ENCODE assay signal across 9 cellular contexts in the genomic region with DNA sequence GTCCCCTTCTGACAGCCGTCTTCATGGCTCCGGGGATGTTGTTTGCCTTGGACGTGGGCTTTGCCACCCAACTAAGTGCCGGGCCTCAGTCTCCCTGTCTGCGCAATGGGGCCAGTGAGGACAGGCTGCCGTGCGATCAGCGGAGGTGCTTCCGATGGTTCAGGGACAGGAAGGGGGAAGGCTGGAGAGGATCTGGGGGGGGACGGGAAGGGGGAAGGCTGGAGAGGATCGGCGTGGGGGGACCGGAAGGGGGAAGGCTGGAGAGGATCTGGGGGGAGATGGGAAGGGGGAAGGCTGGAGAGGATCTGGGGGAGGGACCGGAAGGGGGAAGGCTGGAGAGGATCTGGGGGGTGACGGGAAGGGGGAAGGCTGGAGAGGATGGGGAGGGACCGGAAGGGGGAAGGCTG. TPM values are rescaled to one million over a fixed set of nuclear protein-coding genes. Genes with fewer than 3 reads are reported as not detected.
A peak's percentile ranks its signal among the peaks of the same experiment; 100 is the strongest.
DNase-seq lines count a peak whose midpoint lies in the region; ATAC-seq, FAIRE-seq and TF ChIP-seq lines count a peak whose summit lies in the region.
"Had no signal": no experiment of that assay in that cellular context is flagged by ENCODE, and none has a peak within 500 bp of the region (broad histone marks: within the 10 kb centered on the region; RNA-seq: fewer than 3 reads in every experiment).

No MANE protein-coding gene starts in this region.

- no peak for FAIRE-seq in HepG2 (lab: Jason Lieb, UNC)

- intact Hi-C loops in HepG2 (cut with micrococcal nuclease; ENCODE audit: unreplicated experiment) = loop anchor here (10.0 kb wide), 4 partner anchors 63 to 727 kb away; partner anchors contain the start of genes PUS1 and ULK1
- intact Hi-C loops in right lobe of liver (cut with DNase I) = no loop called here

- H3K4me2 ChIP-seq in HepG2 (ENCODE audit: low read depth, low read length) = peak overlapping the region; percentile 84

- CTCF ChIA-PET in HepG2 (lab: Yijun Ruan, JAX; ENCODE audit: low intra/inter-chr PET ratio, low total read pairs) = no interaction called here

- BruUV-seq in HepG2 (replicated peaks; lab: Mats Ljungman, UMichigan) = no TSS peak

- H3K36me3 ChIP-seq in HepG2 (replicated peaks in 1 of 2; ENCODE audit: control insufficient read depth in 1 of 2, insufficient read depth in 2 of 2, low read length in 2 of 2) (no peaks in the 10 kb centered on the region), right lobe of liver (no peaks in the 10 kb centered on the region), adipocyte (ENCODE audit: control insufficient read depth, insufficient read depth, low read length, severe bottlenecking) (no peaks in the 10 kb centered on the region), iPS-15b (ENCODE audit: control insufficient read depth, insufficient read depth, low read length) (no peaks in the 10 kb centered on the region), H7 (replicated peaks; ENCODE audit: control insufficient read depth, insufficient read depth, low read length) (no peaks in the 10 kb centered on the region)

- TF ChIP-seq EP300 in HepG2 (IDR thresholded peaks at IDR 0.05; ENCODE audit: low read depth in 2 of 2, low read length in 2 of 2) (no peak), HepG2 (CRISPR knock-in tag; IDR thresholded peaks at IDR 0.05; ENCODE audit: borderline replicate concordance) (no peak)

- no peak overlapping the region for H3K27ac ChIP-seq in HepG2 (ENCODE audit: extremely low read length, insufficient read depth, low read length)
- H3K27ac ChIP-seq in right lobe of liver = no peak overlapping the region

- TF ChIP-seq POLR2A in HepG2 (IDR thresholded peaks at IDR 0.05; ENCODE audit: insufficient read depth in 1 of 2, low read depth in 2 of 2, low read length in 2 of 2) (no peak), right lobe of liver (IDR thresholded peaks at IDR 0.05) (no peak)

- H2AFZ ChIP-seq in HepG2 (ENCODE audit: low read length) = no peak overlapping the region

- DNase-seq in HepG2 (ENCODE audit: low spot score) (no peak), right lobe of liver (no peak), adipocyte (ENCODE audit: low read depth) (peak; percentile 74), H7 (no peak), NCI-H526 treated with DMSO at 0.1 percent for 48 hours (lab: John Stamatoyannopoulos, UW) (no peak), LoVo (ENCODE audit: low spot score) (no peak)

- peaks cover 55% of the 10 kb centered on the region for H3K4me1 ChIP-seq in HepG2 (ENCODE audit: insufficient read depth, low read length)
- H3K4me1 ChIP-seq in right lobe of liver = peaks cover 0 to 23% (median 0%) of the 10 kb centered on the region in 4 donors
- H3K4me1 ChIP-seq in adipocyte (ENCODE audit: control insufficient read depth, insufficient read depth, low read length) = peaks cover 24% of the 10 kb centered on the region
- no peaks in the 10 kb centered on the region for H3K4me1 ChIP-seq in iPS-15b (ENCODE audit: control insufficient read depth, insufficient read depth, low read length)

- H3K9me3 ChIP-seq in HepG2 (ENCODE audit: low read length) (no peaks in the 10 kb centered on the region), right lobe of liver (no peaks in the 10 kb centered on the region), adipocyte (ENCODE audit: control insufficient read depth, low read length) (no peaks in the 10 kb centered on the region), iPS-15b (ENCODE audit: control insufficient read depth, insufficient read depth, low read length) (no peaks in the 10 kb centered on the region)

- POLR2A ChIA-PET in HepG2 (lab: Yijun Ruan, JAX) = no interaction called here

- peaks cover 5 to 43% of the 10 kb centered on the region in 2 experiments; a peak in 4 of 5 replicates for H3K27me3 ChIP-seq in HepG2 (ENCODE audit: control insufficient read depth in 1 of 2, insufficient read depth in 2 of 2, low read length in 2 of 2)
- peaks cover 0 to 16% of the 10 kb centered on the region in 2 donors for H3K27me3 ChIP-seq in right lobe of liver
- H3K27me3 ChIP-seq in adipocyte (replicated peaks; ENCODE audit: control insufficient read depth, insufficient read depth, low read length) = no peaks in the 10 kb centered on the region
- peaks cover 14% of the 10 kb centered on the region for H3K27me3 ChIP-seq in iPS-15b (ENCODE audit: control insufficient read depth, insufficient read depth, low read length)
- peaks cover 29% of the 10 kb centered on the region for H3K27me3 ChIP-seq in H7 (ENCODE audit: control insufficient read depth, insufficient read depth, low read length)

- 37% methylated on average over 16 of the region's 16 CpGs for WGBS in HepG2 (ENCODE audit: low lambda C conversion rate)
- 35% methylated on average over 15 of the region's 16 CpGs for WGBS in right lobe of liver (ENCODE audit: insufficient coverage, low coverage, low lambda C conversion rate, missing lambda C conversion rate)

- ATAC-seq in HepG2 = no peak
- no peak for ATAC-seq in right lobe of liver
- no peak for ATAC-seq in GM19463 (IDR thresholded peaks at IDR 0.05; ENCODE audit: unreplicated experiment)
- ATAC-seq: natural killer cell treated with Interleukin-12 subunit alpha and Interleukin-12 subunit beta and Interleukin-15 and Interleukin-18, amount 100 ng/mL, for 72 hours had no signal

- no peaks in the 10 kb centered on the region for H4K20me1 ChIP-seq in HepG2 (ENCODE audit: insufficient read depth, low read length)

- H3K79me2 ChIP-seq in HepG2 (ENCODE audit: insufficient read depth, low read length) = no peaks in the 10 kb centered on the region

- no peak for TF ChIP-seq CTCF in HepG2 (CRISPR knock-in tag; IDR thresholded peaks at IDR 0.05)
- no peak for TF ChIP-seq CTCF in right lobe of liver (IDR thresholded peaks at IDR 0.05)

- H3K9ac ChIP-seq in HepG2 (ENCODE audit: insufficient read depth, low read depth, low read length) (no peak overlapping the region), adipocyte (ENCODE audit: low read length) (peak overlapping the region; percentile 91), iPS-15b (ENCODE audit: low read depth, low read length) (no peak overlapping the region)

- no peak for TF ChIP-seq RAD21 in HepG2 (CRISPR knock-in tag; IDR thresholded peaks at IDR 0.05)

- H3K4me3 ChIP-seq in HepG2 (replicated peaks in 1 of 3; ENCODE audit: insufficient read depth in 1 of 3, low read depth in 2 of 3, low read length in 3 of 3) (peak overlapping the region in 2 of 3 experiments; percentile 6 to 73; a peak in 2 of 6 replicates), right lobe of liver (no peak overlapping the region), adipocyte (ENCODE audit: low read length) (peak overlapping the region; percentile 95), iPS-15b (ENCODE audit: low read depth, low read length) (peak overlapping the region; percentile 60), H7 (ENCODE audit: insufficient read depth, low read depth, low read length) (no peak overlapping the region)

- in situ Hi-C loops in HepG2 (cut with HindIII; ENCODE audit: extremely low pct_ligation_motif_present, low pct_unique_long_range_greater_than_20kb) = loop anchor here (10.0 to 25.0 kb wide), 2 partner anchors 217 to 719 kb away; no protein-coding TSS in a partner anchor

TF ChIP-seq in HepG2, 621 proteins besides CTCF, POLR2A, EP300 and RAD21 (continues in another document):
- TF ChIP-seq NFRKB (IDR thresholded peaks at IDR 0.05) = no peak
- no peak for TF ChIP-seq IKZF1 (IDR thresholded peaks at IDR 0.05)
- no peak for TF ChIP-seq U2AF1 (optimal IDR thresholded peaks at IDR 0.05; ENCODE audit: low read depth, low read length)

RNA-seq across cellular contexts. Expression of gene MMP17, which starts 3.4 kb away (rescaled TPM):
- total RNA-seq in HepG2 (2016; rRNA removed; fragmentation: Illumina TruSeq; extraction: Trizol) (0.38 and 0.80 TPM in 2 replicates), right lobe of liver (1 to 10 TPM in 2 of 6 experiments, under 1 TPM in 4; 0.58 to 3.9 (median 0.73) TPM)
- total RNA-seq in HepG2 (2016; cell fraction: cytosol; rRNA removed; fragmentation: Illumina TruSeq; extraction: Trizol; ENCODE audit: low read depth) = 0.79 and 1.1 TPM in 2 replicates
- total RNA-seq in HepG2 (2016; cell fraction: insoluble cytoplasmic fraction; rRNA removed; fragmentation: Illumina TruSeq; extraction: Trizol) = 0.36 and 0.78 TPM in 2 replicates
- total RNA-seq in HepG2 (2016; cell fraction: membrane; rRNA removed; fragmentation: Illumina TruSeq; extraction: Trizol) = 1.2 and 1.4 TPM in 2 replicates
- 0.69 and 0.75 TPM in 2 replicates for total RNA-seq in HepG2 (2016; cell fraction: nucleus; rRNA removed; fragmentation: Illumina TruSeq; extraction: Trizol)
- 0.55 and 2.0 TPM in 2 replicates for polyA plus RNA-seq in HepG2 (2011; rRNA removed)
- polyA plus RNA-seq in HepG2 (2011; cell fraction: cytosol; rRNA removed) = 0.69 and 1.1 TPM in 2 replicates
- polyA plus RNA-seq in HepG2 (2011; cell fraction: nucleus; rRNA removed) = 3.2 and 5.2 TPM in 2 replicates
- 0.24 and 0.57 TPM in 2 replicates for polyA plus RNA-seq in HepG2 (2012)
- 0.80 and 1.2 TPM in 2 replicates for polyA plus RNA-seq in HepG2 (2016; cell fraction: cytosol; fragmentation: Illumina TruSeq; extraction: Trizol; ENCODE audit: low read depth)
- polyA plus RNA-seq in HepG2 (2016; cell fraction: insoluble cytoplasmic fraction; fragmentation: Illumina TruSeq; extraction: Trizol; ENCODE audit: low read depth) = 0.53 and 1.4 TPM in 2 replicates
- 1.5 and 2.6 TPM in 2 replicates for polyA plus RNA-seq in HepG2 (2016; cell fraction: membrane; fragmentation: Illumina TruSeq; extraction: Trizol; ENCODE audit: low read depth)
- polyA plus RNA-seq in HepG2 (2016; cell fraction: nucleus; fragmentation: Illumina TruSeq; extraction: Trizol; ENCODE audit: insufficient read depth, low read depth) = 2.1 and 2.8 TPM in 2 replicates
- polyA minus RNA-seq in HepG2 (2011; rRNA and poly(A)+ RNA removed; ENCODE audit: low replicate concordance) = 0.70 and 1.1 TPM in 2 replicates
- polyA minus RNA-seq in HepG2 (2011; cell fraction: cytosol; rRNA and poly(A)+ RNA removed) = 1.5 TPM in 1 of 2 replicates, not detected in the other
- polyA minus RNA-seq in HepG2 (2011; cell fraction: nucleus; rRNA and poly(A)+ RNA removed) = 1.4 and 2.6 TPM in 2 replicates
- 36.1 and 75.7 TPM in 2 replicates for total RNA-seq in H7 (2014; rRNA removed; shearing (Covaris generic))
- total RNA-seq: natural killer cell treated with Interleukin-12 subunit alpha and Interleukin-12 subunit beta and Interleukin-15 and Interleukin-18, amount 100 ng/mL, for 72 hours had no signal

Comparison
In these comparisons a context has a peak if more than half of its experiments do, and no peak if none do; other contexts are left out.
1. H3K4me3 ChIP-seq: peak in HepG2 (2 of 3), adipocyte (single experiment) and iPS-15b (single experiment); none in right lobe of liver (0 of 3) and H7 (single experiment).